Comparison of ENCODE assay signal across 31 cellular contexts in genomic region chr4:69934150-69934549, GRCh38. TPM values are rescaled to one million over a fixed set of nuclear protein-coding genes. Genes with fewer than 3 reads are reported as not detected.
"Had no signal": no experiment of that assay in that cellular context is flagged by ENCODE, and none has a peak within 500 bp of the region (broad histone marks: within the 10 kb centered on the region; RNA-seq: fewer than 3 reads in every experiment).

No MANE protein-coding gene starts in this region.

- H3K4me1 ChIP-seq: ascending aorta, SJSA1 had no signal

- H3K27ac ChIP-seq: ascending aorta, cardiac muscle cell, KMS-11, SJSA1, WERI-Rb-1 had no signal

- H3K4me3 ChIP-seq: ascending aorta, cardiac muscle cell, SJSA1 had no signal

- DNase-seq: activated CD4-positive, alpha-beta T cell treated with anti-CD3 and anti-CD28 coated beads, Interleukin-2, amount 10 ng/mL, durations not matched to agents 24 days and 14 days; activated CD4-positive, alpha-beta T cell treated with anti-CD3 and anti-CD28 coated beads, Interleukin-2, amount 50 U/mL, for 4 hours; activated CD8-positive, alpha-beta T cell treated with anti-CD3 and anti-CD28 coated beads for 36 hours; activated gamma-delta T cell; activated naive CD4-positive, alpha-beta T cell treated with Interleukin-2 at 50 U/mL for 16 hours; activated naive CD8-positive, alpha-beta T cell treated with anti-CD3 and anti-CD28 coated beads, Interleukin-2, amount 10 ng/mL, durations not matched to agents 7 days and 5 days; activated T-cell treated with anti-CD3 and anti-CD28 coated beads, Interleukin-2, amount 50 U/mL, for 24 hours; amygdala; MM.1S; MV-4-11; NCI-H1092; NCI-H1436 treated with DMSO at 0.1 percent for 48 hours; NCI-H1694 treated with DMSO at 0.1 percent for 48 hours; NCI-H2029; NCI-H2107; NCI-H2171 treated with DMSO at 0.1 percent for 48 hours; NCI-H2227 treated with DMSO at 0.1 percent for 48 hours; NCI-H446; NCI-H524 treated with DMSO at 0.1 percent for 48 hours; SHP77 treated with DMSO at 0.1 percent for 48 hours; SW 1271; T-helper 1 cell; T-helper 2 cell; T-helper 9 cell; WERI-Rb-1 had no signal

- H3K27me3 ChIP-seq: ascending aorta, cardiac muscle cell, SJSA1 had no signal

- H3K9me3 ChIP-seq: ascending aorta, SJSA1 had no signal

- H3K4me2 ChIP-seq: KMS-11 had no signal

- H3K36me3 ChIP-seq: ascending aorta, cardiac muscle cell, SJSA1, WERI-Rb-1 had no signal

- H3K9ac ChIP-seq: KMS-11 had no signal

- ATAC-seq: activated CD8-positive, alpha-beta T cell treated with anti-CD3 and anti-CD28 coated beads for 36 hours; Panc1 had no signal

RNA-seq across cellular contexts. Expression of gene CSN1S1, which starts 3.3 kb away (rescaled TPM):
- polyA plus RNA-seq: cardiac muscle cell had no signal

RNA-seq across cellular contexts. Expression of gene CSN2, which starts 31.4 kb away (rescaled TPM):
- polyA plus RNA-seq: adipose tissue, cardiac muscle cell had no signal
